In genomic region chr7:29488203-29488970, GRCh38 we compare ENCODE assay signal across 15 cellular contexts.
A peak's percentile ranks its signal among the peaks of the same experiment; 100 is the strongest.
DNase-seq lines count a peak whose midpoint lies in the region; ATAC-seq, FAIRE-seq and TF ChIP-seq lines count a peak whose summit lies in the region.
"Had no signal": no experiment of that assay in that cellular context is flagged by ENCODE, and none has a peak within 500 bp of the region (broad histone marks: within the 10 kb centered on the region; RNA-seq: fewer than 3 reads in every experiment).

No MANE protein-coding gene starts in this region.

- H3K36me3 Mint-ChIP-seq in astrocyte (ENCODE audit: low read depth, unreplicated experiment) (no peaks in the 10 kb centered on the region), nephron progenitor cell (ENCODE audit: low read depth) (no peaks in the 10 kb centered on the region)
- H3K36me3 Mint-ChIP-seq in activated T-helper 2 cell treated with anti-CD3 and anti-CD28 coated beads, Interferon-gamma antibody, Interleukin-2, Interleukin-4, amounts not matched to agents 10 μg/mL and 5 μg/mL and 100 μg/mL, durations not matched to agents 14 hours and 24 hours and 36 hours (ENCODE audit: low read depth), result no peaks in the 10 kb centered on the region

- H3K36me3 ChIP-seq in astrocyte (ENCODE audit: insufficient read depth, low read length) (no peaks in the 10 kb centered on the region), gastroesophageal sphincter (no peaks in the 10 kb centered on the region), tibial nerve (no peaks in the 10 kb centered on the region), MG63 (no peaks in the 10 kb centered on the region)

- peak overlapping the region; percentile 34 for H3K9ac ChIP-seq in astrocyte (ENCODE audit: low read length)

- H3K9me3 Mint-ChIP-seq in astrocyte (ENCODE audit: unreplicated experiment) (no peaks in the 10 kb centered on the region), nephron progenitor cell (no peaks in the 10 kb centered on the region)
- no peaks in the 10 kb centered on the region for H3K9me3 Mint-ChIP-seq in activated T-helper 2 cell treated with anti-CD3 and anti-CD28 coated beads, Interferon-gamma antibody, Interleukin-2, Interleukin-4, amounts not matched to agents 10 μg/mL and 5 μg/mL and 100 μg/mL, durations not matched to agents 14 hours and 24 hours and 36 hours

- H3K27me3 ChIP-seq in astrocyte (ENCODE audit: insufficient read depth, low read length) (peaks cover under 1% of the 10 kb centered on the region), gastroesophageal sphincter (no peaks in the 10 kb centered on the region), tibial nerve (no peaks in the 10 kb centered on the region), MG63 (no peaks in the 10 kb centered on the region)

- H3K79me2 ChIP-seq in astrocyte (ENCODE audit: insufficient read depth, low read length), result no peaks in the 10 kb centered on the region

- peak overlapping the region; percentile 24 for H3K27ac ChIP-seq in astrocyte (ENCODE audit: low read depth, low read length)
- peak overlapping the region in 3 of 4 donors; percentile 28 to 50 (median 39) for H3K27ac ChIP-seq in gastroesophageal sphincter
- H3K27ac ChIP-seq in tibial nerve, result peak overlapping the region in 3 of 4 donors; percentile 12 to 44 (median 35)
- H3K27ac ChIP-seq: C4-2B had no signal

- no peaks in the 10 kb centered on the region for H4K20me1 ChIP-seq in astrocyte (ENCODE audit: insufficient read depth, low read length)

- DNase-seq in astrocyte (ENCODE audit: low read depth) (no peak), nephron progenitor cell (no peak), tibial nerve (ENCODE audit: low spot score in 2 of 2) (no peak), MG63 (no peak), HuH-7.5 (ENCODE audit: low spot score) (no peak), DMS153 (lab: John Stamatoyannopoulos, UW) (no peak)
- no peak for DNase-seq in activated T-helper 2 cell treated with anti-CD3 and anti-CD28 coated beads, Interferon-gamma antibody, Interleukin-2, Interleukin-4, amounts not matched to agents 10 μg/mL and 5 μg/mL and 100 μg/mL, durations not matched to agents 14 hours and 24 hours and 36 hours (ENCODE audit: low spot score)
- DNase-seq: activated CD4-positive, alpha-beta T cell treated with anti-CD3 and anti-CD28 coated beads for 36 hours; NCI-H146; NCI-H524 treated with DMSO at 0.1 percent for 48 hours; stimulated activated CD4-positive, alpha-beta T cell treated with anti-CD3 and anti-CD28 coated beads, Interleukin-2, amount 100 ng/mL, for 48 hours; T-helper 17 cell had no signal

- TF ChIP-seq CTCF in astrocyte (IDR thresholded peaks at IDR 0.05; ENCODE audit: insufficient read depth, low read depth, low read length) (no peak), gastroesophageal sphincter (IDR thresholded peaks at IDR 0.05) (no peak), nephron progenitor cell (IDR thresholded peaks at IDR 0.05) (no peak), tibial nerve (IDR thresholded peaks at IDR 0.05) (no peak)

- H3K27ac Mint-ChIP-seq in astrocyte (ENCODE audit: unreplicated experiment), result peak overlapping the region; percentile 97
- H3K27ac Mint-ChIP-seq in nephron progenitor cell, result peak overlapping the region; percentile 15
- H3K27ac Mint-ChIP-seq in activated T-helper 2 cell treated with anti-CD3 and anti-CD28 coated beads, Interferon-gamma antibody, Interleukin-2, Interleukin-4, amounts not matched to agents 10 μg/mL and 5 μg/mL and 100 μg/mL, durations not matched to agents 14 hours and 24 hours and 36 hours, result no peak overlapping the region
- H3K27ac Mint-ChIP-seq: activated CD4-positive, alpha-beta T cell treated with anti-CD3 and anti-CD28 coated beads for 36 hours; progenitor cell of endocrine pancreas; T-helper 17 cell had no signal

- H3K4me3 ChIP-seq in astrocyte (ENCODE audit: insufficient read depth, low read depth, low read length), result no peak overlapping the region
- no peak overlapping the region for H3K4me3 ChIP-seq in gastroesophageal sphincter
- H3K4me3 ChIP-seq in tibial nerve, result no peak overlapping the region
- no peak overlapping the region for H3K4me3 ChIP-seq in MG63

- peaks cover 65% of the 10 kb centered on the region for H3K4me1 Mint-ChIP-seq in astrocyte (ENCODE audit: low read depth, unreplicated experiment)
- H3K4me1 Mint-ChIP-seq in nephron progenitor cell, result peaks cover 46% of the 10 kb centered on the region
- no peaks in the 10 kb centered on the region for H3K4me1 Mint-ChIP-seq in activated T-helper 2 cell treated with anti-CD3 and anti-CD28 coated beads, Interferon-gamma antibody, Interleukin-2, Interleukin-4, amounts not matched to agents 10 μg/mL and 5 μg/mL and 100 μg/mL, durations not matched to agents 14 hours and 24 hours and 36 hours (ENCODE audit: low read depth)

- peak; percentile 29 for FAIRE-seq in astrocyte (lab: Jason Lieb, UNC)

- no peak overlapping the region for H2AFZ ChIP-seq in astrocyte (ENCODE audit: low read depth, low read length)

- ATAC-seq in gastroesophageal sphincter, result no peak
- ATAC-seq: activated CD4-positive, alpha-beta T cell treated with anti-CD3 and anti-CD28 coated beads for 36 hours; T-helper 17 cell had no signal

- intact Hi-C loops in activated T-helper 2 cell treated with anti-CD3 and anti-CD28 coated beads, Interferon-gamma antibody, Interleukin-2, Interleukin-4, amounts not matched to agents 10 μg/mL and 5 μg/mL and 100 μg/mL, durations not matched to agents 14 hours and 24 hours and 36 hours (cut with micrococcal nuclease), result no loop called here

- H3K4me1 ChIP-seq in astrocyte (ENCODE audit: insufficient read depth, low read length), result peaks cover 5% of the 10 kb centered on the region
- peaks cover 4 to 52% (median 17%) of the 10 kb centered on the region in 3 donors for H3K4me1 ChIP-seq in gastroesophageal sphincter
- peaks cover 0 to 26% (median 3%) of the 10 kb centered on the region in 4 donors for H3K4me1 ChIP-seq in tibial nerve

- 40 to 56% methylated on average over 6 of the region's 8 CpGs for WGBS in gastroesophageal sphincter (ENCODE audit: low coverage in 1 of 2), 2 donors
- WGBS in tibial nerve, 2 donors, result 35 to 42% methylated on average over 8 of the region's 8 CpGs

- H3K27me3 Mint-ChIP-seq in astrocyte (ENCODE audit: low read depth, unreplicated experiment) (no peaks in the 10 kb centered on the region), nephron progenitor cell (ENCODE audit: low read depth, poor library complexity) (no peaks in the 10 kb centered on the region)
- no peaks in the 10 kb centered on the region for H3K27me3 Mint-ChIP-seq in activated T-helper 2 cell treated with anti-CD3 and anti-CD28 coated beads, Interferon-gamma antibody, Interleukin-2, Interleukin-4, amounts not matched to agents 10 μg/mL and 5 μg/mL and 100 μg/mL, durations not matched to agents 14 hours and 24 hours and 36 hours (ENCODE audit: low read depth)
- H3K27me3 Mint-ChIP-seq: progenitor cell of endocrine pancreas had no signal

- H3K4me2 ChIP-seq in astrocyte (ENCODE audit: low read length), result peak overlapping the region; percentile 65

- no peak for TF ChIP-seq EP300 in gastroesophageal sphincter (IDR thresholded peaks at IDR 0.05)
- TF ChIP-seq EP300 in tibial nerve (IDR thresholded peaks at IDR 0.05), result no peak

- H3K4me3 Mint-ChIP-seq in astrocyte (ENCODE audit: unreplicated experiment) (peak overlapping the region; percentile 23), nephron progenitor cell (no peak overlapping the region)
- H3K4me3 Mint-ChIP-seq in activated T-helper 2 cell treated with anti-CD3 and anti-CD28 coated beads, Interferon-gamma antibody, Interleukin-2, Interleukin-4, amounts not matched to agents 10 μg/mL and 5 μg/mL and 100 μg/mL, durations not matched to agents 14 hours and 24 hours and 36 hours (ENCODE audit: low read depth), result no peak overlapping the region
- H3K4me3 Mint-ChIP-seq: activated CD4-positive, alpha-beta T cell treated with anti-CD3 and anti-CD28 coated beads for 36 hours; T-helper 17 cell had no signal

- TF ChIP-seq POLR2A in gastroesophageal sphincter (IDR thresholded peaks at IDR 0.05) (no peak), tibial nerve (IDR thresholded peaks at IDR 0.05) (no peak)

- no peaks in the 10 kb centered on the region for H3K9me3 ChIP-seq in astrocyte (ENCODE audit: insufficient read depth, low read depth, low read length)
- H3K9me3 ChIP-seq in gastroesophageal sphincter, result no peaks in the 10 kb centered on the region
- no peaks in the 10 kb centered on the region for H3K9me3 ChIP-seq in tibial nerve
- H3K9me3 ChIP-seq in MG63, result no peaks in the 10 kb centered on the region
